In the genomic region with DNA sequence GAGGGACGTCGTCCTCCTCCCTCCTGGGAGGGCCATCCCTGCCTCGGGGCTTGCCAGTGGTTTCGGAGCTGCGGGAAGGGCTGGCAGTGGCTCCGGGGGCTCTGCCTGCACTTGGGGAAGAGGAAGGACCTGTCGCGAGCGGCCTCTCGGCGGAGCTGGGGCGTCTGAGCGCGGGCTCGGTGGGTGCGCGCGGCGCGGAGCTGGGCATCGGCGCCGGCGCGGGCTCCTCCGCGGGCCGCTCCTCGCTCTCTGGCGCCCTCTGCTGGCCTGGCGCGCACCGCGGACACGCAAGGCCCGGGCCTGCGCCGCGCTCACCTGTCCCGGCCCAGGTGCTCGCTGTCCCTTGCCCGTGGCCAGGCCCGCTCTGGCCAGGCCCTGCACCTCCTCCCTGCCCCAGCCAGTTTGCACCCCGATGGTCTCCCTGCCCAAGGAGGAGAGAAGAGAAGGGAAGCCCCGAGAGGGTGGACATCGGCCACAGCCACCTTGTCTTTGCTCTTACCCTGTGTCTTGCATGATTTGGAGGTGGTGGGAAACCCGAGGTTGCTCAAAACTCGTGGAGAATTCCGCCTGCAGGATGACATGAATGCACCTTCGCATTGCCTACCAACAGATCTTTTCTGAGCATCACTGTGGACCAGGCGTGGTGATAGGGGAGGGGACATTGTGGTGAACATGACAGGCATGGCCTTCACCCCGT, we compare ENCODE assay signal across 8 cellular contexts.
DNase-seq lines count a peak whose midpoint lies in the region; ATAC-seq and TF ChIP-seq lines count a peak whose summit lies in the region.
"Not testable (repeated sequence)": the region's sequence is repeated elsewhere in the genome, so short reads cannot be mapped to it uniquely, and the experiment has no call there.

No MANE protein-coding gene starts in this region.

- not testable (repeated sequence) for H3K9me3 ChIP-seq in esophagus squamous epithelium; aorta (ENCODE audit: control insufficient read depth, low read length)

- not testable (repeated sequence) for H3K4me1 ChIP-seq in esophagus squamous epithelium; aorta (ENCODE audit: control insufficient read depth in 1 of 2, insufficient read depth in 2 of 2, low read length in 2 of 2)

- WGBS in esophagus squamous epithelium, 2 donors: 50% methylated on average over 2 of the region's 52 CpGs; no CpG with 5 or more reads in 1 of the 2 donors
- 10 to 23% methylated on average over 17 to 52 of the region's 52 CpGs for WGBS in aorta, 2 donors

- DNase-seq in GM12865 (ENCODE audit: low read depth): peak; percentile 62
- peak; percentile 66 to 71 (median 69) for DNase-seq in NCI-H1417 (lab: John Stamatoyannopoulos, UW)
- DNase-seq in T-helper 2 cell: peak; percentile 38 to 69 (median 64)
- peak; percentile 76 for DNase-seq in activated naive CD4-positive, alpha-beta T cell treated with Interleukin-2 at 50 U/mL for 16 hours
- DNase-seq in esophagus squamous epithelium (lab: John Stamatoyannopoulos, UW): not testable (repeated sequence)
- DNase-seq in lung microvascular endothelial cell (ENCODE audit: low read depth in 2 of 2): peak; percentile 54 to 68
- DNase-seq in stimulated activated CD4-positive, alpha-beta T cell treated with anti-CD3 and anti-CD28 coated beads, Interleukin-15, amount 100 ng/mL, for 48 hours (ENCODE audit: low read depth in 2 of 2): peak; percentile 30 to 67
- DNase-seq in aorta: peak; percentile 59 to 86

- intact Hi-C loops in esophagus squamous epithelium (cut with DNase I) (loop anchor here (10.0 kb wide), 1 partner anchor 123 kb away; no protein-coding TSS in a partner anchor), aorta (cut with DNase I) (loop anchor here in 1 of 2 donors (10.0 kb wide), 1 partner anchor 123 kb away; no protein-coding TSS in a partner anchor)

- ATAC-seq in aorta (ENCODE audit: low FRiP score): not testable (repeated sequence)

- peaks cover 0 to 63% (median 0%) of the 10 kb centered on the region in 4 donors for H3K27me3 ChIP-seq in esophagus squamous epithelium
- H3K27me3 ChIP-seq in aorta (ENCODE audit: control insufficient read depth in 1 of 2, insufficient read depth in 2 of 2, low read length in 1 of 2): not testable (repeated sequence)

- H3K36me3 ChIP-seq in esophagus squamous epithelium; aorta (ENCODE audit: control insufficient read depth in 1 of 2, insufficient read depth in 2 of 2, low read length in 1 of 2): not testable (repeated sequence)

- H3K27ac ChIP-seq in esophagus squamous epithelium; aorta (ENCODE audit: low read depth in 1 of 2, low read length in 2 of 2): not testable (repeated sequence)

- H3K4me3 ChIP-seq in GM12865 (ENCODE audit: low read depth, low read length); aorta (ENCODE audit: low read length in 2 of 2): not testable (repeated sequence)
- peak overlapping the region; percentile 7 to 66 (median 46) for H3K4me3 ChIP-seq in esophagus squamous epithelium

- TF ChIP-seq POLR2A in esophagus squamous epithelium (IDR thresholded peaks at IDR 0.05): not testable (repeated sequence)

- peak; percentile 78 for TF ChIP-seq CTCF in GM12865 (IDR thresholded peaks at IDR 0.05; ENCODE audit: insufficient read depth, low read depth, low read length, missing control alignments)
- peak; percentile 55 to 84 (median 72) for TF ChIP-seq CTCF in esophagus squamous epithelium (IDR thresholded peaks at IDR 0.05)
